9 cellular contexts compared by ENCODE assay signal in genomic region chr1:17572264-17572985, GRCh38. TPM values are rescaled to one million over a fixed set of nuclear protein-coding genes. Genes with fewer than 3 reads are reported as not detected.
A peak's percentile ranks its signal among the peaks of the same experiment; 100 is the strongest.
DNase-seq lines count a peak whose midpoint lies in the region; ATAC-seq, FAIRE-seq and TF ChIP-seq lines count a peak whose summit lies in the region.
"Had no signal": no experiment of that assay in that cellular context is flagged by ENCODE, and none has a peak within 500 bp of the region (broad histone marks: within the 10 kb centered on the region; RNA-seq: fewer than 3 reads in every experiment).

No MANE protein-coding gene starts in this region.

- POLR2A ChIA-PET in WTC11 (lab: Charles Lee), result interaction anchor here (1.0 to 3.6 kb wide), 4 partner anchors 15 to 70 kb away, joined by 3 to 14 read pairs (median 6); no protein-coding TSS in a partner anchor

- no peak for FAIRE-seq in GM12892 (lab: Jason Lieb, UNC)

- DNase-seq in AG09309 (ENCODE audit: low read depth), result no peak
- DNase-seq in GM12892 (ENCODE audit: insufficient read length), result peak; percentile 49
- DNase-seq in WTC11 (ENCODE audit: low spot score), result peak; percentile 69
- no peak for DNase-seq in kidney epithelial cell (ENCODE audit: low read depth)
- DNase-seq in COLO829 (ENCODE audit: low spot score), result no peak
- no peak for DNase-seq in mesenteric fat pad (ENCODE audit: low spot score)
- no peak for DNase-seq in NCI-H2081 (lab: John Stamatoyannopoulos, UW)
- DNase-seq: cortex of kidney had no signal

- no peaks in the 10 kb centered on the region for H3K27me3 Mint-ChIP-seq in WTC11 (ENCODE audit: low read depth)

- H3K9me3 Mint-ChIP-seq in WTC11, result no peaks in the 10 kb centered on the region

- TF ChIP-seq CTCF in AG09309 (IDR thresholded peaks at IDR 0.05; ENCODE audit: control insufficient read depth, insufficient read depth, low read depth, low read length, missing control alignments) (peak; percentile 15), WTC11 (IDR thresholded peaks at IDR 0.05) (peak; percentile 53), kidney epithelial cell (IDR thresholded peaks at IDR 0.05; ENCODE audit: insufficient read depth, low read length, poor library complexity, severe bottlenecking) (peak; percentile 5)

- TF ChIP-seq POLR2A in GM12892 (IDR thresholded peaks at IDR 0.05; ENCODE audit: low read depth, low read length), result no peak

- H3K36me3 ChIP-seq in kidney epithelial cell (ENCODE audit: control insufficient read depth, insufficient read depth, low read length), result no peaks in the 10 kb centered on the region

- peaks cover 86% of the 10 kb centered on the region for H3K4me1 Mint-ChIP-seq in WTC11

- H3K4me3 ChIP-seq in AG09309 (ENCODE audit: control insufficient read depth, low read depth, low read length), result no peak overlapping the region
- no peak overlapping the region for H3K4me3 ChIP-seq in kidney epithelial cell (ENCODE audit: low read depth, low read length)

- H3K36me3 Mint-ChIP-seq in WTC11, result no peaks in the 10 kb centered on the region

- ATAC-seq in WTC11 (peak; percentile 64), GM21381 (IDR thresholded peaks at IDR 0.05; ENCODE audit: unreplicated experiment) (no peak)

- CTCF ChIA-PET in WTC11 (lab: Charles Lee), result interaction anchor here (0.6 to 7.9 kb wide), 31 partner anchors 8 to 1187 kb away, joined by 3 to 253 read pairs (median 8); partner anchors contain the start of gene ARHGEF10L

- H3K4me3 Mint-ChIP-seq in WTC11, result no peak overlapping the region

- H3K27me3 ChIP-seq in kidney epithelial cell (ENCODE audit: control insufficient read depth, insufficient read depth, low read length), result no peaks in the 10 kb centered on the region

- peak overlapping the region; percentile 69 for H3K27ac Mint-ChIP-seq in WTC11

TF ChIP-seq in WTC11, 78 proteins besides CTCF, POLR2A, EP300 and RAD21:
- TF ChIP-seq MXD4 (CRISPR knock-in tag; IDR thresholded peaks at IDR 0.05; ENCODE audit: borderline replicate concordance), result no peak

RNA-seq across cellular contexts. Expression of gene ARHGEF10L, which starts 32.9 kb away (rescaled TPM):
- 0.59 TPM for polyA plus RNA-seq in GM12892 (2012; ENCODE audit: missing spikeins)
- total RNA-seq in WTC11 (2021), result 32.4 to 34.6 TPM (median 34.4 TPM) in 3 replicates
- 23.5 and 29.5 TPM in 2 replicates for total RNA-seq in kidney epithelial cell
- total RNA-seq in mesenteric fat pad, result 37.0 TPM

Comparison
In these comparisons a context has a peak if more than half of its experiments do, and no peak if none do; other contexts are left out.
1. DNase-seq: peak in GM12892 (single experiment) and WTC11 (single experiment); none in AG09309 (single experiment), kidney epithelial cell (single experiment), COLO829 (single experiment), mesenteric fat pad (single experiment) and NCI-H2081 (0 of 2).
2. Peak in every context shown above with its lines, with median percentiles within 50 percentile points of each other: CTCF ChIP-seq.